27 cellular contexts compared by ENCODE assay signal in the genomic region with DNA sequence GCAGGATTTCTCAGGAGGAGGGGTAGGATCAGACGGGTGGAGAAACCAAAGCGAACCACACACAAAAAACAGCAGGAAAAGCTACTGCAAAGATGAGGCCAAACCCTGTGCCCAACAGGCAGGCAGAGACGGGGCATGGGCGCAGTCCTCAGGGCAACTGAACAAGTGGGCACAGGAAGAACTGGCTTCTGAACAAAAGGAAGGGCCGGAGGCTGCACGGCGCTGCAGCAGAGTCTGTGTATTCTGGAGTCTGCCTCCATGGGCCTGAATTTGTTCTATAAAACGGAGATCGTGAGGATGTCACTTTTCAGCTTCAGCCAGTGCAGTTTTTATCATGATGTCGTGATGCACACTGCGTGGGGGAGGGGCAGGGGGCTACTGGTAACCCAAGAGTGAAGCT.
"Had no signal": no experiment of that assay in that cellular context is flagged by ENCODE, and none has a peak within 500 bp of the region (broad histone marks: within the 10 kb centered on the region; RNA-seq: fewer than 3 reads in every experiment).

No MANE protein-coding gene starts in this region.

- H3K4me3 ChIP-seq: body of pancreas, lower lobe of right lung, upper lobe of right lung had no signal

- ATAC-seq: activated CD4-positive, CD25-positive, alpha-beta regulatory T cell treated with anti-CD3 and anti-CD28 coated beads, Interleukin-2, amount 50 U/mL, for 24 hours; activated naive CD4-positive, alpha-beta T cell treated with anti-CD3 and anti-CD28 coated beads, Interleukin-2, amount 50 U/mL, for 72 hours; activated T-cell treated with anti-CD3 and anti-CD28 coated beads, Interleukin-2, amount 50 U/mL, for 72 hours; body of pancreas; left lobe of liver; lower lobe of right lung; right cardiac atrium; stimulated activated naive CD8-positive, alpha-beta T cell treated with anti-CD3 and anti-CD28 coated beads, Interleukin-15, Interleukin-2, amounts not matched to agents 100 U/mL and 50 U/mL, for 24 hours; upper lobe of right lung had no signal

- FAIRE-seq: colon had no signal

- H3K4me1 ChIP-seq: body of pancreas, lower lobe of right lung, upper lobe of right lung had no signal

- DNase-seq: activated CD4-positive, alpha-beta memory T cell treated with anti-CD3 and anti-CD28 coated beads for 36 hours; activated CD4-positive, alpha-beta T cell treated with anti-CD3 and anti-CD28 coated beads, Interleukin-2, amount 10 ng/mL, durations not matched to agents 24 days and 14 days; activated naive CD4-positive, alpha-beta T cell; activated T-cell treated with anti-CD3 and anti-CD28 coated beads for 4 hours; activated T-cell treated with anti-CD3 and anti-CD28 coated beads, Interleukin-2, amount 50 U/mL, for 72 hours; anterior cingulate cortex; body of pancreas; dermis blood vessel endothelial cell; effector CD8-positive, alpha-beta T cell; foreskin fibroblast; hypothalamus; immature natural killer cell; lower lobe of right lung; naive B cell; nucleus accumbens; right cardiac atrium; SK-N-SH; stimulated activated CD4-positive, alpha-beta T cell treated with anti-CD3 and anti-CD28 coated beads, Interleukin-2, amount 100 ng/mL, for 48 hours; stimulated activated naive CD8-positive, alpha-beta T cell treated with anti-CD3 and anti-CD28 coated beads, Interleukin-15, Interleukin-2, amounts not matched to agents 100 U/mL and 50 U/mL, for 24 hours; SW 1271; T1000; upper lobe of right lung; WERI-Rb-1 had no signal

- H3K4me2 ChIP-seq: SK-N-SH had no signal

- H3K9ac ChIP-seq: SK-N-SH had no signal

- H3K36me3 ChIP-seq: lower lobe of right lung, upper lobe of right lung, WERI-Rb-1 had no signal

- H3K9me3 ChIP-seq: lower lobe of right lung, SK-N-SH, upper lobe of right lung had no signal

- H3K27ac ChIP-seq: body of pancreas, lower lobe of right lung, upper lobe of right lung, WERI-Rb-1 had no signal
